In the genomic region with DNA sequence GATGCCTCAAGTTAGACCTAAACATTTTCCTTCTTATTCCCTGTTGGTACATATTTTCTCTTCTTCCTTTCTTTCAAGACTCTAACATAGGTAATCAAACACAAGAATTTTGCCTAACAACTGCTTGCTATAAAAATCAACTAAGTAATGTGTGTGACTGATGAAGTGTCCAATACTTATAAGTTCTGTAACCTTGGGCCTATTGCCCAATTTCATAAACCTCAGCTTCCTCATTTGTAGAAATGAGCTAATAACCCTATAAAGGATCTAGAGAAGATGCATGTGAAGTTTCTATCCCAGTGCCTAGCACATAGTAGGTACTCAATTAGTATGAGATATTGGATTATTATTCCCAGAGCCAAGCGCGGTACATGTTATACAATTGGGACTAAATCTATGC, we compare ENCODE assay signal across 16 cellular contexts.
"Had no signal": no experiment of that assay in that cellular context is flagged by ENCODE, and none has a peak within 500 bp of the region (broad histone marks: within the 10 kb centered on the region; RNA-seq: fewer than 3 reads in every experiment).

No MANE protein-coding gene starts in this region.

- H3K27me3 ChIP-seq: hepatocyte, pancreas, uterus had no signal

- H3K27ac ChIP-seq: hepatocyte, pancreas, uterus had no signal

- H3K4me3 ChIP-seq: hepatocyte, pancreas, uterus had no signal

- FAIRE-seq: pancreas, small intestine had no signal

- H3K36me3 ChIP-seq: pancreas, uterus had no signal

- H3K9me3 ChIP-seq: pancreas, uterus had no signal

- DNase-seq: dermis blood vessel endothelial cell; foreskin melanocyte; head of caudate nucleus; left colon; mesendoderm; naive B cell; occipital lobe; pancreas; right cardiac atrium; small intestine; stimulated activated CD4-positive, alpha-beta T cell treated with anti-CD3 and anti-CD28 coated beads, Interleukin-12 subunit alpha, Interleukin-12 subunit beta, amount 100 ng/mL, for 4 hours; stimulated activated CD4-positive, alpha-beta T cell treated with anti-CD3 and anti-CD28 coated beads, Interleukin-2, amount 100 ng/mL, for 48 hours; stimulated activated naive CD4-positive, alpha-beta T cell treated with Interleukin-2 at 50 U/mL for 16 hours; trophoblast cell; uterus had no signal

- ATAC-seq: left colon, pancreas, right cardiac atrium had no signal

- H3K4me1 ChIP-seq: pancreas, uterus had no signal
